8 cellular contexts compared by ENCODE assay signal in the genomic region with DNA sequence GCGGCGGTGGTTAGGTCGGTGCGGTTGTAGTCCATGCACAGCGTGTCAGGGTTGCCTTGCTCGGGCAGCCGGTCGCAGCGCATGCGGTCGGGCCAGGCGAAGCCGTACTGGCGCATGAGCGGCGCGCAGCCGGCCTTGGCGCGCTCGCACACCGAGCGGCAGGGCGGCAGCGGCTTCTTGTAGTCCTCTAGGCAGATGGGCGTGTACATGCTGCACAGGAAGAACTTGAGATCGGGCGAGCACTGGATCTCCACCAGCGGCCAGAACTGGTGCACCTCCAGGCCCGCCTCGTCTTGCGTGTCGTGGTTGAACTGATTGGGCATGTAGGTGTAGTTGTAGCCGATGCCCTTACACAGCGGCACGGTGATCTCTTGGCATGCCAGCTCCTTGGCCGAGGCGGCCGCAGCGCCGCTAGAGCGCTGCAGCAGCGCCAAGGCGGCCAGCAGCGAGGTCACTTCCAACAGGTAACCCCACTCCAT. TPM values are rescaled to one million over a fixed set of nuclear protein-coding genes. Genes with fewer than 3 reads are reported as not detected.
DNase-seq lines count a peak whose midpoint lies in the region; ATAC-seq and TF ChIP-seq lines count a peak whose summit lies in the region.

No MANE protein-coding gene starts in this region.

- H3K36me3 ChIP-seq in mucosa of rectum (ENCODE audit: control insufficient read depth in 2 of 2, insufficient read depth in 2 of 2, low read length in 2 of 2) (no peaks in the 10 kb centered on the region), suprapubic skin (no peaks in the 10 kb centered on the region)

- H3K4me3 ChIP-seq in mucosa of rectum (ENCODE audit: low read length in 2 of 2) (peak overlapping the region; percentile 80 to 82), suprapubic skin (peak overlapping the region; percentile 94)

- ATAC-seq in activated CD4-positive, alpha-beta T cell treated with anti-CD3 and anti-CD28 coated beads for 36 hours = peak; percentile 59
- ATAC-seq in HG02588 (IDR thresholded peaks at IDR 0.05; ENCODE audit: unreplicated experiment) = peak; percentile 29
- ATAC-seq in activated CD8-positive, alpha-beta memory T cell treated with anti-CD3 and anti-CD28 coated beads, Interleukin-2, amount 10 ng/mL, durations not matched to agents 7 days and 5 days = peak; percentile 50

- peaks cover 20% of the 10 kb centered on the region for H3K4me1 Mint-ChIP-seq in activated CD4-positive, alpha-beta T cell treated with anti-CD3 and anti-CD28 coated beads for 36 hours
- H3K4me1 Mint-ChIP-seq in activated CD8-positive, alpha-beta memory T cell treated with anti-CD3 and anti-CD28 coated beads, Interleukin-2, amount 10 ng/mL, durations not matched to agents 7 days and 5 days = peaks cover 25% of the 10 kb centered on the region

- H3K27me3 ChIP-seq in mucosa of rectum (ENCODE audit: control insufficient read depth in 2 of 2, insufficient read depth in 2 of 2, low read length in 2 of 2) (peaks cover 0 to 2% of the 10 kb centered on the region in 2 donors), suprapubic skin (peaks cover 7% of the 10 kb centered on the region)

- TF ChIP-seq EP300 in suprapubic skin (IDR thresholded peaks at IDR 0.05) = no peak

- POLR2A ChIA-PET in activated CD4-positive, alpha-beta T cell treated with anti-CD3 and anti-CD28 coated beads for 36 hours (lab: Charles Lee) = no interaction called here

- intact Hi-C loops in activated CD4-positive, alpha-beta T cell treated with anti-CD3 and anti-CD28 coated beads for 36 hours (cut with DNase I, micrococcal nuclease) = loop anchor here in 1 of 2 experiments (5.0 kb wide), 1 partner anchor 514 kb away; the partner anchor contains the start of gene CREM

- peaks cover 22 to 29% of the 10 kb centered on the region in 2 donors for H3K4me1 ChIP-seq in mucosa of rectum (ENCODE audit: control insufficient read depth in 2 of 2, insufficient read depth in 2 of 2, low read length in 2 of 2)
- peaks cover 63% of the 10 kb centered on the region for H3K4me1 ChIP-seq in suprapubic skin

- peak; percentile 71 for DNase-seq in activated CD4-positive, alpha-beta T cell treated with anti-CD3 and anti-CD28 coated beads for 36 hours
- no peak for DNase-seq in activated CD4-positive, alpha-beta T cell treated with anti-CD3 and anti-CD28 coated beads for 1 hour
- DNase-seq in NCI-H146 treated with DMSO at 0.1 percent for 48 hours (lab: John Stamatoyannopoulos, UW; ENCODE audit: unreplicated experiment) (peak; percentile 21), erythroblast (lab: John Stamatoyannopoulos, UW) (peak; percentile 65 to 82), suprapubic skin (ENCODE audit: low spot score in 2 of 2) (peak in 1 of 2 donors; percentile 74)
- peak; percentile 56 for DNase-seq in activated CD8-positive, alpha-beta memory T cell treated with anti-CD3 and anti-CD28 coated beads, Interleukin-2, amount 10 ng/mL, durations not matched to agents 7 days and 5 days

- no peak for TF ChIP-seq CTCF in suprapubic skin (IDR thresholded peaks at IDR 0.05)

- peak overlapping the region; percentile 65 for H3K4me3 Mint-ChIP-seq in activated CD4-positive, alpha-beta T cell treated with anti-CD3 and anti-CD28 coated beads for 36 hours
- H3K4me3 Mint-ChIP-seq in activated CD8-positive, alpha-beta memory T cell treated with anti-CD3 and anti-CD28 coated beads, Interleukin-2, amount 10 ng/mL, durations not matched to agents 7 days and 5 days = peak overlapping the region; percentile 66

- H3K27ac ChIP-seq in mucosa of rectum (ENCODE audit: low read depth in 2 of 2, low read length in 2 of 2) (peak overlapping the region; percentile 77 to 78), suprapubic skin (peak overlapping the region; percentile 82)

- no peak for TF ChIP-seq POLR2A in erythroblast (IDR thresholded peaks at IDR 0.05; ENCODE audit: low read length)
- no peak for TF ChIP-seq POLR2A in suprapubic skin (IDR thresholded peaks at IDR 0.05)

- H3K9me3 Mint-ChIP-seq in activated CD4-positive, alpha-beta T cell treated with anti-CD3 and anti-CD28 coated beads for 36 hours (ENCODE audit: low read depth) = no peaks in the 10 kb centered on the region
- no peaks in the 10 kb centered on the region for H3K9me3 Mint-ChIP-seq in activated CD8-positive, alpha-beta memory T cell treated with anti-CD3 and anti-CD28 coated beads, Interleukin-2, amount 10 ng/mL, durations not matched to agents 7 days and 5 days (ENCODE audit: low read depth)

- H3K9me3 ChIP-seq in mucosa of rectum (ENCODE audit: control insufficient read depth in 2 of 2, low read length in 2 of 2) = no peaks in the 10 kb centered on the region
- H3K9me3 ChIP-seq in suprapubic skin = no peaks in the 10 kb centered on the region

- peak overlapping the region; percentile 24 to 72 for H3K9ac ChIP-seq in mucosa of rectum (ENCODE audit: low read depth in 1 of 2, low read length in 2 of 2)

- CTCF ChIA-PET in activated CD4-positive, alpha-beta T cell treated with anti-CD3 and anti-CD28 coated beads for 36 hours (lab: Charles Lee) = interaction anchor here (0.6 to 1.2 kb wide), 3 partner anchors 28 to 574 kb away, joined by 3 to 5 read pairs (median 4); no protein-coding TSS in a partner anchor
- CTCF ChIA-PET in activated CD8-positive, alpha-beta memory T cell treated with anti-CD3 and anti-CD28 coated beads, Interleukin-2, amount 10 ng/mL, durations not matched to agents 7 days and 5 days (lab: Charles Lee) = interaction anchor here (0.6 to 1.0 kb wide), 2 partner anchors 9 to 140 kb away, joined by 3 read pairs; no protein-coding TSS in a partner anchor

- H3K27ac Mint-ChIP-seq in activated CD4-positive, alpha-beta T cell treated with anti-CD3 and anti-CD28 coated beads for 36 hours = no peak overlapping the region
- no peak overlapping the region for H3K27ac Mint-ChIP-seq in activated CD8-positive, alpha-beta memory T cell treated with anti-CD3 and anti-CD28 coated beads, Interleukin-2, amount 10 ng/mL, durations not matched to agents 7 days and 5 days

- H3K36me3 Mint-ChIP-seq in activated CD4-positive, alpha-beta T cell treated with anti-CD3 and anti-CD28 coated beads for 36 hours (ENCODE audit: low read depth) = no peaks in the 10 kb centered on the region
- H3K36me3 Mint-ChIP-seq in activated CD8-positive, alpha-beta memory T cell treated with anti-CD3 and anti-CD28 coated beads, Interleukin-2, amount 10 ng/mL, durations not matched to agents 7 days and 5 days = no peaks in the 10 kb centered on the region

- WGBS in suprapubic skin = no CpG with 5 or more reads among the region's 45 CpGs

- H3K27me3 Mint-ChIP-seq in activated CD4-positive, alpha-beta T cell treated with anti-CD3 and anti-CD28 coated beads for 36 hours = peaks cover 48% of the 10 kb centered on the region
- peaks cover 76% of the 10 kb centered on the region for H3K27me3 Mint-ChIP-seq in activated CD8-positive, alpha-beta memory T cell treated with anti-CD3 and anti-CD28 coated beads, Interleukin-2, amount 10 ng/mL, durations not matched to agents 7 days and 5 days

RNA-seq across cellular contexts. Expression of gene FZD8, which starts 1.1 kb away (rescaled TPM):
- total RNA-seq in activated CD4-positive, alpha-beta T cell treated with anti-CD3 and anti-CD28 coated beads for 36 hours = under 1 TPM; 0.16 to 0.18 TPM
- under 1 TPM; 0.18 to 0.35 TPM for total RNA-seq in activated CD8-positive, alpha-beta memory T cell treated with anti-CD3 and anti-CD28 coated beads, Interleukin-2, amount 10 ng/mL, durations not matched to agents 7 days and 5 days
- 10 to 100 TPM in 1 of 4 donors, 1 to 10 TPM in 3; 3.5 to 10.3 (median 6.0) TPM for total RNA-seq in suprapubic skin

RNA-seq across cellular contexts. Expression of gene GJD4, which starts 35.8 kb away (rescaled TPM):
- total RNA-seq in activated CD4-positive, alpha-beta T cell treated with anti-CD3 and anti-CD28 coated beads for 36 hours = not detected
- not detected for total RNA-seq in activated CD8-positive, alpha-beta memory T cell treated with anti-CD3 and anti-CD28 coated beads, Interleukin-2, amount 10 ng/mL, durations not matched to agents 7 days and 5 days
- total RNA-seq in suprapubic skin = 1 to 10 TPM in 1 of 4 donors, under 1 TPM in 1, not detected in 2; 0.42 to 1.2 TPM
